In the genomic region with DNA sequence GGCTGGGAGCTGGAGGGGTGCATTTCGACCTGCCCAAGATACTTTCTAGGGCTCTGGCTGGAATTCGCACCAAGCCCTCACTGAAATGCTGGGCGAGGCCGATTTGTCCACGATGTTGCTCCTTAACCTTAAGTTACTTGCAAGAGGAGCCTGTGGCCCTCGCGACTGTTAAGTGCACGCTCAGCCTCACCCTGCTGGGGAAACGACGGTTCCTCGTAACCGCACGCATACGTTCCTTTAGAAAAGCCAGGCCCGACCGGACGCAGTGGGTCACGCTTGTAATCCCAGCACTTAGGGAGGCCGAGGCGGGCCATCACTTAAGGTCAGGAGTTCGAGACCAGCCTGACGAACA, we compare ENCODE assay signal across 1 cellular context.
TF ChIP-seq lines count a peak whose summit lies in the region.

No MANE protein-coding gene starts in this region.

TF ChIP-seq in endothelial cell of umbilical vein, 7 proteins besides CTCF, POLR2A, EP300 and RAD21 (continued from another document):
- TF ChIP-seq, protein P1, sequence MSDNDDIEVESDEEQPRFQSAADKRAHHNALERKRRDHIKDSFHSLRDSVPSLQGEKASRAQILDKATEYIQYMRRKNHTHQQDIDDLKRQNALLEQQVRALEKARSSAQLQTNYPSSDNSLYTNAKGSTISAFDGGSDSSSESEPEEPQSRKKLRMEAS (IDR thresholded peaks at IDR 0.05; ENCODE audit: insufficient read depth, insufficient read length) = no peak
- TF ChIP-seq MYC (IDR thresholded peaks at IDR 0.05; ENCODE audit: low read depth, low read length) (no peak), FOS (IDR thresholded peaks at IDR 0.05; ENCODE audit: borderline replicate concordance, insufficient read depth, low read length) (no peak), JUN (IDR thresholded peaks at IDR 0.05; ENCODE audit: borderline replicate concordance, insufficient read depth, insufficient read length, low read depth) (no peak), POLR2AphosphoS5 (IDR thresholded peaks at IDR 0.05; ENCODE audit: insufficient read depth, low read depth, low read length) (no peak), GATA2 (IDR thresholded peaks at IDR 0.05; ENCODE audit: insufficient read depth, insufficient read length, low read depth, low read length) (no peak)
